Comparison of ENCODE assay signal across 8 cellular contexts in genomic region chr17:27294689-27295630, GRCh38. TPM values are rescaled to one million over a fixed set of nuclear protein-coding genes. Genes with fewer than 3 reads are reported as not detected.
A peak's percentile ranks its signal among the peaks of the same experiment; 100 is the strongest.
DNase-seq lines count a peak whose midpoint lies in the region; ATAC-seq and TF ChIP-seq lines count a peak whose summit lies in the region.

No MANE protein-coding gene starts in this region.

- no peaks in the 10 kb centered on the region for H3K9me3 ChIP-seq in CD4-positive, CD25-positive, alpha-beta regulatory T cell (ENCODE audit: control insufficient read depth in 2 of 2, low read length in 2 of 2)
- no peaks in the 10 kb centered on the region for H3K9me3 ChIP-seq in endodermal cell (ENCODE audit: control insufficient read depth, low read length)
- no peaks in the 10 kb centered on the region for H3K9me3 ChIP-seq in mesodermal cell (ENCODE audit: control insufficient read depth, low read length)
- H3K9me3 ChIP-seq in subcutaneous abdominal adipose tissue (ENCODE audit: control insufficient read depth in 5 of 5, low read length in 5 of 5): no peaks in the 10 kb centered on the region

- H3K4me1 Mint-ChIP-seq in CD4-positive, CD25-positive, alpha-beta regulatory T cell: peaks cover 21 to 52% (median 32%) of the 10 kb centered on the region in 4 donors
- peaks cover 29% of the 10 kb centered on the region for H3K4me1 Mint-ChIP-seq in endodermal cell

- no peaks in the 10 kb centered on the region for H3K36me3 ChIP-seq in CD4-positive, CD25-positive, alpha-beta regulatory T cell (ENCODE audit: control insufficient read depth, insufficient read depth, low read length)
- H3K36me3 ChIP-seq in endodermal cell (ENCODE audit: control insufficient read depth, insufficient read depth, low read length) (peaks cover 15% of the 10 kb centered on the region), mesodermal cell (ENCODE audit: control insufficient read depth, insufficient read depth, low read length) (peaks cover 18% of the 10 kb centered on the region), subcutaneous abdominal adipose tissue (ENCODE audit: control insufficient read depth in 5 of 5, insufficient read depth in 5 of 5, low read length in 5 of 5) (peaks cover 0 to 2% (median 0%) of the 10 kb centered on the region in 5 donors)

- WGBS in endodermal cell (ENCODE audit: insufficient coverage in 1 of 2, insufficient read length in 1 of 2), 2 experiments: 0 to 1% methylated on average over 11 to 21 of the region's 21 CpGs
- WGBS in mesodermal cell (ENCODE audit: insufficient coverage in 2 of 2), 2 experiments: 1 to 3% methylated on average over 12 to 16 of the region's 21 CpGs

- ATAC-seq in CD4-positive, CD25-positive, alpha-beta regulatory T cell (ENCODE audit: low read depth in 2 of 2): peak; percentile 23 to 38
- peak; percentile 38 for ATAC-seq in GM19023 (IDR thresholded peaks at IDR 0.05; ENCODE audit: unreplicated experiment)
- ATAC-seq in HG03280 (IDR thresholded peaks at IDR 0.05; ENCODE audit: unreplicated experiment): peak; percentile 25

- no peaks in the 10 kb centered on the region for H3K36me3 Mint-ChIP-seq in CD4-positive, CD25-positive, alpha-beta regulatory T cell
- peaks cover 13% of the 10 kb centered on the region for H3K36me3 Mint-ChIP-seq in endodermal cell (ENCODE audit: low read depth)

- peak overlapping the region; percentile 94 to 100 (median 100) for H3K27ac Mint-ChIP-seq in CD4-positive, CD25-positive, alpha-beta regulatory T cell
- peak overlapping the region; percentile 100 for H3K27ac Mint-ChIP-seq in endodermal cell

- H3K27me3 Mint-ChIP-seq in CD4-positive, CD25-positive, alpha-beta regulatory T cell: peaks cover 6% of the 10 kb centered on the region
- no peaks in the 10 kb centered on the region for H3K27me3 Mint-ChIP-seq in endodermal cell (ENCODE audit: insufficient read depth)

- H3K27ac ChIP-seq in CD4-positive, CD25-positive, alpha-beta regulatory T cell (ENCODE audit: insufficient read depth, low read length, poor library complexity, severe bottlenecking): peak overlapping the region; percentile 98
- peak overlapping the region; percentile 95 for H3K27ac ChIP-seq in endodermal cell (ENCODE audit: low read depth, low read length)
- peak overlapping the region; percentile 98 for H3K27ac ChIP-seq in mesodermal cell (ENCODE audit: low read depth, low read length, severe bottlenecking)
- H3K27ac ChIP-seq in subcutaneous abdominal adipose tissue (ENCODE audit: low read depth, low read length): peak overlapping the region; percentile 100

- no peaks in the 10 kb centered on the region for H3K9me3 Mint-ChIP-seq in CD4-positive, CD25-positive, alpha-beta regulatory T cell
- H3K9me3 Mint-ChIP-seq in endodermal cell: no peaks in the 10 kb centered on the region

- H3K4me3 ChIP-seq in CD4-positive, CD25-positive, alpha-beta regulatory T cell (ENCODE audit: low read depth, low read length): peak overlapping the region; percentile 100
- H3K4me3 ChIP-seq in endodermal cell (ENCODE audit: low read length) (peak overlapping the region; percentile 99), mesodermal cell (ENCODE audit: extremely low read depth, insufficient read depth, low read length, poor library complexity, severe bottlenecking) (peak overlapping the region; percentile 88), subcutaneous abdominal adipose tissue (ENCODE audit: low read depth in 1 of 5, low read length in 5 of 5) (peak overlapping the region; percentile 93 to 99 (median 97))

- DNase-seq in CD4-positive, CD25-positive, alpha-beta regulatory T cell: peak; percentile 38 to 89 (median 72)
- DNase-seq in NCI-H460 (ENCODE audit: extremely low read depth, low read depth): peak; percentile 74
- peak; percentile 54 for DNase-seq in activated CD4-positive, alpha-beta T cell treated with anti-CD3 and anti-CD28 coated beads for 48 hours
- DNase-seq in endodermal cell: peak; percentile 78

- H3K4me1 ChIP-seq in CD4-positive, CD25-positive, alpha-beta regulatory T cell (ENCODE audit: control insufficient read depth, insufficient read depth, low read length, poor library complexity, severe bottlenecking): peaks cover 52% of the 10 kb centered on the region
- H3K4me1 ChIP-seq in endodermal cell (ENCODE audit: control insufficient read depth, insufficient read depth, low read length) (peaks cover 4% of the 10 kb centered on the region), mesodermal cell (ENCODE audit: control insufficient read depth, insufficient read depth, low read length, poor library complexity, severe bottlenecking) (peaks cover 11% of the 10 kb centered on the region), subcutaneous abdominal adipose tissue (ENCODE audit: control insufficient read depth in 5 of 5, insufficient read depth in 5 of 5, low read length in 5 of 5) (peaks cover 6 to 48% (median 44%) of the 10 kb centered on the region in 5 donors)

- H3K9ac ChIP-seq in endodermal cell (ENCODE audit: extremely low read depth, low read length, poor library complexity, severe bottlenecking) (peak overlapping the region; percentile 93), subcutaneous abdominal adipose tissue (ENCODE audit: low read length in 5 of 5) (peak overlapping the region; percentile 93 to 99 (median 96))

- H3K4me3 Mint-ChIP-seq in CD4-positive, CD25-positive, alpha-beta regulatory T cell: peak overlapping the region; percentile 94 to 98 (median 96)
- peak overlapping the region; percentile 100 for H3K4me3 Mint-ChIP-seq in endodermal cell

- no peak for TF ChIP-seq CTCF in endodermal cell (conservative IDR thresholded peaks at IDR 0.05)

- H3K27me3 ChIP-seq in CD4-positive, CD25-positive, alpha-beta regulatory T cell (ENCODE audit: control insufficient read depth, insufficient read depth, low read length): no peaks in the 10 kb centered on the region
- no peaks in the 10 kb centered on the region for H3K27me3 ChIP-seq in endodermal cell (ENCODE audit: control insufficient read depth, insufficient read depth, low read length, poor library complexity, severe bottlenecking)
- H3K27me3 ChIP-seq in subcutaneous abdominal adipose tissue (ENCODE audit: control insufficient read depth in 5 of 5, insufficient read depth in 4 of 5, low read length in 5 of 5): no peaks in the 10 kb centered on the region

RNA-seq across cellular contexts. Expression of gene WSB1, which starts 1.0 kb away (rescaled TPM):
- total RNA-seq in CD4-positive, CD25-positive, alpha-beta regulatory T cell: 181 TPM
- 100 to 1,000 TPM; 176 to 280 (median 191) TPM for polyA plus RNA-seq in CD4-positive, CD25-positive, alpha-beta regulatory T cell
- 143 and 153 TPM in 2 replicates for total RNA-seq in NCI-H460 (2014; rRNA removed; shearing (Covaris generic))
- 164 and 339 TPM in 2 replicates for polyA plus RNA-seq in NCI-H460 (2014; cell fraction: nucleus; rRNA removed)
- 100 to 1,000 TPM; 236 to 270 TPM for total RNA-seq in endodermal cell
- 364 TPM for polyA plus RNA-seq in endodermal cell (2013, experiment 1 of 2)
- 298 TPM for polyA plus RNA-seq in endodermal cell (2013, experiment 2 of 2)
- 201 TPM for polyA plus RNA-seq in mesodermal cell (2013, experiment 1 of 2)
- 190 TPM for polyA plus RNA-seq in mesodermal cell (2013, experiment 2 of 2)

Comparison
In these comparisons a context has a peak if more than half of its experiments do, and no peak if none do; other contexts are left out.
1. Peak in every context shown above with its lines: DNase-seq, ATAC-seq, H3K4me3 ChIP-seq and H3K27ac ChIP-seq.